ENCODE assay signal across 9 cellular contexts in genomic region chr4:4762909-4763814, GRCh38.
DNase-seq lines count a peak whose midpoint lies in the region; ATAC-seq and TF ChIP-seq lines count a peak whose summit lies in the region.
"Had no signal": no experiment of that assay in that cellular context is flagged by ENCODE, and none has a peak within 500 bp of the region (broad histone marks: within the 10 kb centered on the region; RNA-seq: fewer than 3 reads in every experiment).

No MANE protein-coding gene starts in this region.

- H3K4me3 ChIP-seq in NT2/D1 (ENCODE audit: insufficient read length, low read depth) (no peak overlapping the region), epithelial cell of esophagus (ENCODE audit: low read length) (no peak overlapping the region), heart right ventricle (no peak overlapping the region)
- H3K4me3 ChIP-seq: thoracic aorta had no signal

- no peak overlapping the region for H3K9ac ChIP-seq in NT2/D1 (ENCODE audit: insufficient read length, low read depth)

- DNase-seq in activated naive CD4-positive, alpha-beta T cell treated with anti-CD3 and anti-CD28 coated beads, Interleukin-2, amount 50 U/mL, for 16 hours, result no peak
- peak; percentile 28 for DNase-seq in NT2/D1 (ENCODE audit: low read depth, low spot score)
- peak; percentile 37 for DNase-seq in epithelial cell of esophagus (ENCODE audit: low read depth)
- peak; percentile 70 for DNase-seq in stimulated activated naive B cell treated with anti-CD40 and anti-IgM and Interleukin-4, amounts not matched to agents 10 μg/mL and 1 μg/mL and 100 μg/mL, for 72 hours
- DNase-seq in COR-L47 (lab: John Stamatoyannopoulos, UW), result no peak
- no peak for DNase-seq in heart right ventricle

- H3K9me3 ChIP-seq in NT2/D1 (ENCODE audit: insufficient read depth, low read length), result no peaks in the 10 kb centered on the region
- H3K9me3 ChIP-seq in heart right ventricle, result peaks cover 0 to 5% (median 0%) of the 10 kb centered on the region in 11 donors
- H3K9me3 ChIP-seq: thoracic aorta had no signal

- H3K36me3 Mint-ChIP-seq in activated naive CD4-positive, alpha-beta T cell treated with anti-CD3 and anti-CD28 coated beads, Interleukin-2, amount 50 U/mL, for 24 hours, result peaks cover 4% of the 10 kb centered on the region
- peaks cover 9 to 20% of the 10 kb centered on the region in 2 donors for H3K36me3 Mint-ChIP-seq in stimulated activated naive B cell treated with anti-CD40 and anti-IgM and Interleukin-4, amounts not matched to agents 10 μg/mL and 1 μg/mL and 100 μg/mL, for 72 hours

- peaks cover 5% of the 10 kb centered on the region for H3K27me3 Mint-ChIP-seq in activated naive CD4-positive, alpha-beta T cell treated with anti-CD3 and anti-CD28 coated beads, Interleukin-2, amount 50 U/mL, for 24 hours
- H3K27me3 Mint-ChIP-seq in stimulated activated naive B cell treated with anti-CD40 and anti-IgM and Interleukin-4, amounts not matched to agents 10 μg/mL and 1 μg/mL and 100 μg/mL, for 72 hours, result peaks cover 24 to 27% of the 10 kb centered on the region in 2 donors

- no peak overlapping the region for H3K27ac Mint-ChIP-seq in activated naive CD4-positive, alpha-beta T cell treated with anti-CD3 and anti-CD28 coated beads, Interleukin-2, amount 50 U/mL, for 24 hours
- H3K27ac Mint-ChIP-seq in stimulated activated naive B cell treated with anti-CD40 and anti-IgM and Interleukin-4, amounts not matched to agents 10 μg/mL and 1 μg/mL and 100 μg/mL, for 72 hours, result peak overlapping the region; percentile 87

- WGBS in heart right ventricle, 2 donors, result 28 to 31% methylated on average over 27 of the region's 27 CpGs

- ATAC-seq in HG02678 (IDR thresholded peaks at IDR 0.05; ENCODE audit: unreplicated experiment) (peak; percentile 88), heart right ventricle (no peak)
- ATAC-seq in stimulated activated naive B cell treated with anti-CD40 and anti-IgM and Interleukin-4, amounts not matched to agents 10 μg/mL and 1 μg/mL and 100 μg/mL, for 72 hours (replicated peaks), result peak; percentile 94 to 96

- peak overlapping the region; percentile 42 for H3K4me3 Mint-ChIP-seq in activated naive CD4-positive, alpha-beta T cell treated with anti-CD3 and anti-CD28 coated beads, Interleukin-2, amount 50 U/mL, for 24 hours
- H3K4me3 Mint-ChIP-seq in stimulated activated naive B cell treated with anti-CD40 and anti-IgM and Interleukin-4, amounts not matched to agents 10 μg/mL and 1 μg/mL and 100 μg/mL, for 72 hours, result peak overlapping the region; percentile 76 to 79

- peaks cover 22% of the 10 kb centered on the region for H3K4me1 ChIP-seq in NT2/D1 (ENCODE audit: insufficient read depth, insufficient read length)
- H3K4me1 ChIP-seq in heart right ventricle, result peaks cover 0 to 3% (median 0%) of the 10 kb centered on the region in 9 donors

- H3K36me3 ChIP-seq in NT2/D1 (ENCODE audit: insufficient read depth, insufficient read length, low read length) (peaks cover 4% of the 10 kb centered on the region), heart right ventricle (no peaks in the 10 kb centered on the region)
- H3K36me3 ChIP-seq: thoracic aorta had no signal

- H3K9me3 Mint-ChIP-seq in activated naive CD4-positive, alpha-beta T cell treated with anti-CD3 and anti-CD28 coated beads, Interleukin-2, amount 50 U/mL, for 24 hours, result peaks cover 9% of the 10 kb centered on the region
- H3K9me3 Mint-ChIP-seq in stimulated activated naive B cell treated with anti-CD40 and anti-IgM and Interleukin-4, amounts not matched to agents 10 μg/mL and 1 μg/mL and 100 μg/mL, for 72 hours, result peaks cover 2 to 4% of the 10 kb centered on the region in 2 donors

- no peak overlapping the region for H3K27ac ChIP-seq in heart right ventricle
- H3K27ac ChIP-seq: thoracic aorta had no signal

- intact Hi-C loops in heart right ventricle (cut with DNase I), result no loop called here

- TF ChIP-seq CTCF in epithelial cell of esophagus (IDR thresholded peaks at IDR 0.05; ENCODE audit: insufficient read depth, low read depth, low read length, missing control alignments) (no peak), heart right ventricle (IDR thresholded peaks at IDR 0.05) (no peak)

- peaks cover 7% of the 10 kb centered on the region for H3K4me1 Mint-ChIP-seq in activated naive CD4-positive, alpha-beta T cell treated with anti-CD3 and anti-CD28 coated beads, Interleukin-2, amount 50 U/mL, for 24 hours
- H3K4me1 Mint-ChIP-seq in stimulated activated naive B cell treated with anti-CD40 and anti-IgM and Interleukin-4, amounts not matched to agents 10 μg/mL and 1 μg/mL and 100 μg/mL, for 72 hours, result peaks cover 17 to 23% of the 10 kb centered on the region in 2 donors

- H3K27me3 ChIP-seq in NT2/D1 (ENCODE audit: insufficient read depth, insufficient read length) (peaks cover 34% of the 10 kb centered on the region), heart right ventricle (peaks cover 0 to 32% (median 16%) of the 10 kb centered on the region in 7 donors)

Comparison
In these comparisons a context has a peak if more than half of its experiments do, and no peak if none do; other contexts are left out.
1. DNase-seq: peak in NT2/D1 (single experiment), epithelial cell of esophagus (single experiment) and stimulated activated naive B cell treated with anti-CD40 and anti-IgM and Interleukin-4, amounts not matched to agents 10 μg/mL and 1 μg/mL and 100 μg/mL, for 72 hours (single experiment); none in activated naive CD4-positive, alpha-beta T cell treated with anti-CD3 and anti-CD28 coated beads, Interleukin-2, amount 50 U/mL, for 16 hours (single experiment), COR-L47 (single experiment) and heart right ventricle (0 of 2).
2. ATAC-seq: peak in HG02678 (single experiment) and stimulated activated naive B cell treated with anti-CD40 and anti-IgM and Interleukin-4, amounts not matched to agents 10 μg/mL and 1 μg/mL and 100 μg/mL, for 72 hours (2 of 2); none in heart right ventricle (0 of 8).